Comparison of ENCODE assay signal across 8 cellular contexts in genomic region chr1:206634365-206635079, GRCh38.
DNase-seq lines count a peak whose midpoint lies in the region; ATAC-seq, FAIRE-seq and TF ChIP-seq lines count a peak whose summit lies in the region.

No MANE protein-coding gene starts in this region.

- peak; percentile 90 for FAIRE-seq in GM19239 (lab: Jason Lieb, UNC)
- peak; percentile 93 for FAIRE-seq in islet of Langerhans (lab: Jason Lieb, UNC)

- DNase-seq in GM19239 (ENCODE audit: insufficient read length, low spot score) (no peak), NCI-H2227 (lab: John Stamatoyannopoulos, UW; ENCODE audit: unreplicated experiment) (peak; percentile 95), smooth muscle cell of the brain vasculature (ENCODE audit: low read depth, low spot score) (peak; percentile 87)
- DNase-seq in activated CD4-positive, CD25-positive, alpha-beta regulatory T cell treated with anti-CD3 and anti-CD28 coated beads, Interleukin-2, amount 50 U/mL, for 16 hours (ENCODE audit: low read depth, low spot score): peak; percentile 55
- peak; percentile 33 to 56 for DNase-seq in central memory CD8-positive, alpha-beta T cell (ENCODE audit: low spot score in 2 of 2)

- peaks cover 21% of the 10 kb centered on the region for H3K4me1 Mint-ChIP-seq in central memory CD8-positive, alpha-beta T cell

- H3K27me3 Mint-ChIP-seq in central memory CD8-positive, alpha-beta T cell: peaks cover 23% of the 10 kb centered on the region

- H3K4me3 Mint-ChIP-seq in central memory CD8-positive, alpha-beta T cell: peak overlapping the region; percentile 81

- ATAC-seq in central memory CD8-positive, alpha-beta T cell (replicated peaks; ENCODE audit: extremely low read depth, poor library complexity, severe bottlenecking): no peak
- no peak for ATAC-seq in HG02852 (IDR thresholded peaks at IDR 0.05; ENCODE audit: unreplicated experiment)

- peak overlapping the region; percentile 21; the same call in 1 of the 2 replicates for H3K27ac ChIP-seq in 22Rv1

- H3K9me3 Mint-ChIP-seq in central memory CD8-positive, alpha-beta T cell: no peaks in the 10 kb centered on the region

- H3K27ac Mint-ChIP-seq in central memory CD8-positive, alpha-beta T cell (ENCODE audit: low read depth): peak overlapping the region; percentile 41

- TF ChIP-seq CTCF in 22Rv1 (IDR thresholded peaks at IDR 0.05): peak; percentile 99

- H3K36me3 Mint-ChIP-seq in central memory CD8-positive, alpha-beta T cell (ENCODE audit: insufficient read depth): peaks cover 4% of the 10 kb centered on the region
